Comparison of ENCODE assay signal across 8 cellular contexts in genomic region chr2:74458132-74458956, GRCh38.
DNase-seq lines count a peak whose midpoint lies in the region; ATAC-seq lines count a peak whose summit lies in the region.

WBP1 (plus strand) TSS chr2:74458438; CDS start chr2:74458603, 165 bp downstream.

- H3K4me3 ChIP-seq in BLaER1, result peak within 1 kb of the TSS; percentile 80

- peak within 1 kb of the TSS; percentile 92 for H3K27ac ChIP-seq in BLaER1

- peaks cover 41% of the 10 kb centered on the region for H3K4me1 ChIP-seq in BLaER1

- peak within 1 kb of the TSS; percentile 99 for H3K4me2 ChIP-seq in BLaER1

- ATAC-seq in GM19372 (IDR thresholded peaks at IDR 0.05; ENCODE audit: low read depth, unreplicated experiment) (peak; percentile 76), HG03558 (IDR thresholded peaks at IDR 0.05; ENCODE audit: extremely low read depth, unreplicated experiment) (peak; percentile 75)

- no peaks in the 10 kb centered on the region for H3K9me3 ChIP-seq in BLaER1

- H4K20me1 ChIP-seq in BLaER1, result peaks cover 26% of the 10 kb centered on the region; the same call in 1 of the 2 replicates

- DNase-seq in NCI-H748 treated with DMSO at 0.1 percent for 48 hours (lab: John Stamatoyannopoulos, UW) (peak; percentile 97), dedifferentiated amniotic fluid mesenchymal stem cell (ENCODE audit: extremely low spot score) (peak; percentile 100), left kidney (ENCODE audit: low read depth, low spot score) (peak; percentile 100)
- peak; percentile 90 to 99 for DNase-seq in activated CD4-positive, alpha-beta T cell treated with anti-CD3 and anti-CD28 coated beads, Interleukin-2, amount 50 U/mL, for 24 hours (ENCODE audit: low read depth in 1 of 2, low spot score in 1 of 2)
- DNase-seq in stimulated activated CD4-positive, alpha-beta T cell treated with anti-CD3 and anti-CD28 coated beads, Interleukin-2, amount 100 ng/mL, for 24 hours, result peak; percentile 98 to 99

- peaks cover 32% of the 10 kb centered on the region for H3K36me3 ChIP-seq in BLaER1

- peak within 1 kb of the TSS; percentile 89 for H3K9ac ChIP-seq in BLaER1

- H3K27me3 ChIP-seq in BLaER1, result no peaks in the 10 kb centered on the region

Comparison
In these comparisons a context has a peak if more than half of its experiments do, and no peak if none do; other contexts are left out.
1. Peak in every context shown above with its lines: DNase-seq, ATAC-seq, H3K4me3 ChIP-seq and H3K27ac ChIP-seq.